In genomic region chr17:1744551-1745512, GRCh38 we compare ENCODE assay signal across 23 cellular contexts. TPM values are rescaled to one million over a fixed set of nuclear protein-coding genes. Genes with fewer than 3 reads are reported as not detected.
DNase-seq lines count a peak whose midpoint lies in the region; ATAC-seq and TF ChIP-seq lines count a peak whose summit lies in the region.
"Had no signal": no experiment of that assay in that cellular context is flagged by ENCODE, and none has a peak within 500 bp of the region (broad histone marks: within the 10 kb centered on the region; RNA-seq: fewer than 3 reads in every experiment).

No MANE protein-coding gene starts in this region.

- DNase-seq in Right ventricle myocardium inferior (ENCODE audit: missing footprints) (no peak), cardiac septum (ENCODE audit: low spot score) (no peak), iPS-NIHi11 (ENCODE audit: low spot score) (peak; percentile 63), ovary (peak in 3 of 5 donors; percentile 37 to 68 (median 52)), upper lobe of left lung (peak in 1 of 2 donors; percentile 30), UCSD-AML1 (lab: John Stamatoyannopoulos, UW; ENCODE audit: unreplicated experiment) (no peak), T-cell (no peak)
- DNase-seq: activated gamma-delta T cell treated with Interleukin-2 at 50 U/mL for 16 hours; activated naive CD8-positive, alpha-beta T cell treated with anti-CD3 and anti-CD28 coated beads, Interleukin-2, amount 10 ng/mL, durations not matched to agents 7 days and 5 days; activated T-cell treated with anti-CD3 and anti-CD28 coated beads, Interleukin-2, amount 50 U/mL, for 48 hours; endodermal cell; head of caudate nucleus; NCI-H1048; NCI-H1694; small intestine; stimulated activated naive CD8-positive, alpha-beta T cell treated with anti-CD3 and anti-CD28 coated beads, Interleukin-15, Interleukin-2, amounts not matched to agents 100 U/mL and 50 U/mL, for 24 hours had no signal

- H3K9me3 ChIP-seq in ovary, result no peaks in the 10 kb centered on the region
- H3K9me3 ChIP-seq in upper lobe of left lung, result no peaks in the 10 kb centered on the region
- H3K9me3 ChIP-seq: thoracic aorta, vagina had no signal

- no peaks in the 10 kb centered on the region for H3K27me3 Mint-ChIP-seq in T-cell
- H3K27me3 Mint-ChIP-seq: activated naive CD8-positive, alpha-beta T cell treated with anti-CD3 and anti-CD28 coated beads, Interleukin-2, amount 10 ng/mL, durations not matched to agents 7 days and 5 days; central memory CD8-positive, alpha-beta T cell had no signal

- H3K36me3 ChIP-seq in ovary (no peaks in the 10 kb centered on the region), upper lobe of left lung (no peaks in the 10 kb centered on the region)
- H3K36me3 ChIP-seq: thoracic aorta, vagina had no signal

- TF ChIP-seq EP300 in ovary (IDR thresholded peaks at IDR 0.05) (no peak), upper lobe of left lung (IDR thresholded peaks at IDR 0.05) (no peak)

- no peaks in the 10 kb centered on the region for H3K4me1 Mint-ChIP-seq in T-cell
- H3K4me1 Mint-ChIP-seq: activated naive CD8-positive, alpha-beta T cell treated with anti-CD3 and anti-CD28 coated beads, Interleukin-2, amount 10 ng/mL, durations not matched to agents 7 days and 5 days; central memory CD8-positive, alpha-beta T cell had no signal

- no peak overlapping the region for H3K4me3 ChIP-seq in ovary
- H3K4me3 ChIP-seq in upper lobe of left lung, result no peak overlapping the region
- H3K4me3 ChIP-seq: thoracic aorta, vagina had no signal

- ATAC-seq in Right ventricle myocardium inferior (peak; percentile 42), upper lobe of left lung (ENCODE audit: low FRiP score in 2 of 2) (peak; percentile 17 to 23), HG03095 (IDR thresholded peaks at IDR 0.05; ENCODE audit: unreplicated experiment) (no peak), T-cell (replicated peaks in 1 of 4) (no peak)
- ATAC-seq: stimulated activated naive CD8-positive, alpha-beta T cell treated with anti-CD3 and anti-CD28 coated beads, Interleukin-15, Interleukin-2, amounts not matched to agents 100 U/mL and 50 U/mL, for 24 hours had no signal

- no peaks in the 10 kb centered on the region for H3K36me3 Mint-ChIP-seq in T-cell
- H3K36me3 Mint-ChIP-seq: activated naive CD8-positive, alpha-beta T cell treated with anti-CD3 and anti-CD28 coated beads, Interleukin-2, amount 10 ng/mL, durations not matched to agents 7 days and 5 days; IgD-negative memory B cell had no signal

- H3K27me3 ChIP-seq in ovary (no peaks in the 10 kb centered on the region), upper lobe of left lung (no peaks in the 10 kb centered on the region)
- H3K27me3 ChIP-seq: vagina had no signal

- TF ChIP-seq CTCF in ovary (IDR thresholded peaks at IDR 0.05) (no peak), upper lobe of left lung (IDR thresholded peaks at IDR 0.05) (no peak)

- H3K4me1 ChIP-seq in ovary (ENCODE audit: insufficient read depth) (peaks cover 10% of the 10 kb centered on the region), upper lobe of left lung (peaks cover 3 to 35% (median 12%) of the 10 kb centered on the region in 4 donors)

- CTCF ChIA-PET in T-cell (lab: Charles Lee), result no interaction called here

- H3K27ac ChIP-seq in ovary (peak overlapping the region; percentile 52 to 57), upper lobe of left lung (peak overlapping the region in 1 of 4 donors; percentile 93)
- H3K27ac ChIP-seq: thoracic aorta, vagina had no signal

- no peak for TF ChIP-seq POLR2A in ovary (IDR thresholded peaks at IDR 0.05)
- no peak for TF ChIP-seq POLR2A in upper lobe of left lung (IDR thresholded peaks at IDR 0.05)

- POLR2A ChIA-PET in T-cell (lab: Charles Lee), result no interaction called here

- no peak overlapping the region for H3K4me3 Mint-ChIP-seq in T-cell
- H3K4me3 Mint-ChIP-seq: activated naive CD8-positive, alpha-beta T cell treated with anti-CD3 and anti-CD28 coated beads, Interleukin-2, amount 10 ng/mL, durations not matched to agents 7 days and 5 days; central memory CD8-positive, alpha-beta T cell; endodermal cell; IgD-negative memory B cell; T-helper 1 cell treated with Interleukin-12 subunit alpha and Interleukin-12 subunit beta and Interleukin-4 antibody, amounts not matched to agents 30 μg/mL and 1 μg/mL, for 36 hours had no signal

- no peaks in the 10 kb centered on the region for H3K9me3 Mint-ChIP-seq in T-cell
- H3K9me3 Mint-ChIP-seq: activated naive CD8-positive, alpha-beta T cell treated with anti-CD3 and anti-CD28 coated beads, Interleukin-2, amount 10 ng/mL, durations not matched to agents 7 days and 5 days; central memory CD8-positive, alpha-beta T cell; IgD-negative memory B cell; T-helper 1 cell treated with Interleukin-12 subunit alpha and Interleukin-12 subunit beta and Interleukin-4 antibody, amounts not matched to agents 30 μg/mL and 1 μg/mL, for 36 hours had no signal

- 46 to 57% (median 53%) methylated on average over 29 of the region's 29 CpGs for WGBS in ovary, 3 donors
- 75 to 89% methylated on average over 12 to 18 of the region's 29 CpGs for WGBS in upper lobe of left lung, 2 donors

- intact Hi-C loops in Right ventricle myocardium inferior (cut with DNase I) (no loop called here), cardiac septum (cut with DNase I) (no loop called here), ovary (cut with DNase I) (no loop called here)

- no peak overlapping the region for H3K27ac Mint-ChIP-seq in T-cell
- H3K27ac Mint-ChIP-seq: activated naive CD8-positive, alpha-beta T cell treated with anti-CD3 and anti-CD28 coated beads, Interleukin-2, amount 10 ng/mL, durations not matched to agents 7 days and 5 days; endodermal cell; T-helper 1 cell treated with Interleukin-12 subunit alpha and Interleukin-12 subunit beta and Interleukin-4 antibody, amounts not matched to agents 30 μg/mL and 1 μg/mL, for 36 hours had no signal

RNA-seq across cellular contexts. Expression of gene SERPINF2, which starts 2.2 kb away (rescaled TPM):
- 0.73 TPM for total RNA-seq in Right ventricle myocardium inferior
- total RNA-seq in cardiac septum, result 1.2 TPM
- 10 to 100 TPM in 3 of 7 donors, 1 to 10 TPM in 4; 2.6 to 45.2 (median 4.5) TPM for total RNA-seq in ovary
- polyA plus RNA-seq in ovary, result 1 to 10 TPM; 1.7 to 9.4 TPM
- total RNA-seq in upper lobe of left lung, result 10 to 100 TPM in 5 of 6 donors, 1 to 10 TPM in 1; 4.6 to 48.2 (median 24.6) TPM
- 1 to 10 TPM in 4 of 5 donors, under 1 TPM in 1; 0.86 to 2.9 (median 1.4) TPM for total RNA-seq in T-cell
- total RNA-seq: NCI-H460 had no signal

RNA-seq across cellular contexts. Expression of gene SERPINF1, which starts 17.0 kb away (rescaled TPM):
- total RNA-seq in Right ventricle myocardium inferior, result 198 TPM
- total RNA-seq in cardiac septum, result 163 TPM
- 100 to 1,000 TPM; 342 to 965 (median 417) TPM for total RNA-seq in ovary
- polyA plus RNA-seq in ovary, result 100 to 1,000 TPM; 439 to 670 TPM
- 100 to 1,000 TPM in 4 of 6 donors, 10 to 100 TPM in 2; 69.8 to 235 (median 114) TPM for total RNA-seq in upper lobe of left lung
- 1 to 10 TPM in 4 of 5 donors, under 1 TPM in 1; 0.68 to 8.9 (median 4.4) TPM for total RNA-seq in T-cell
- total RNA-seq: NCI-H460 had no signal

RNA-seq across cellular contexts. Expression of gene WDR81, which starts 20.3 kb away (rescaled TPM):
- 10.4 TPM for total RNA-seq in Right ventricle myocardium inferior
- total RNA-seq in cardiac septum, result 7.2 TPM
- total RNA-seq in ovary, result 10 to 100 TPM; 26.7 to 59.4 (median 36.2) TPM
- 10 to 100 TPM in 1 of 2 donors, 1 to 10 TPM in 1; 1.3 to 41.0 TPM for polyA plus RNA-seq in ovary
- 100 to 1,000 TPM in 2 of 6 donors, 10 to 100 TPM in 4; 47.4 to 162 (median 60.8) TPM for total RNA-seq in upper lobe of left lung
- total RNA-seq in T-cell, result 10 to 100 TPM; 41.4 to 76.0 (median 63.1) TPM

RNA-seq across cellular contexts. Expression of gene TLCD2, which starts 34.7 kb away (rescaled TPM):
- total RNA-seq in Right ventricle myocardium inferior (2.4 TPM), cardiac septum (2.6 TPM), ovary (1 to 10 TPM; 1.5 to 9.1 (median 5.6) TPM), upper lobe of left lung (10 to 100 TPM; 11.3 to 24.7 (median 14.9) TPM), T-cell (under 1 TPM; 0.25 to 0.82 (median 0.59) TPM)
- 1 to 10 TPM; 2.0 to 5.7 TPM for polyA plus RNA-seq in ovary
- polyA plus RNA-seq: IgD-negative memory B cell had no signal

Comparison
In these comparisons a context has a peak if more than half of its experiments do, and no peak if none do; other contexts are left out.
1. ATAC-seq: peak in Right ventricle myocardium inferior (single experiment) and upper lobe of left lung (2 of 2); none in HG03095 (single experiment) and T-cell (0 of 4).
2. DNase-seq: peak in iPS-NIHi11 (single experiment) and ovary (3 of 5); none in Right ventricle myocardium inferior (single experiment), cardiac septum (single experiment), UCSD-AML1 (single experiment) and T-cell (0 of 34).
3. RNA of gene SERPINF1, which starts 17.0 kb away (total RNA-seq): 342 to 965 TPM in ovary, 198 TPM in Right ventricle myocardium inferior (single experiment), 163 TPM in cardiac septum (single experiment) and 69.8 to 235 TPM in upper lobe of left lung; 0.68 to 8.9 TPM in T-cell; every median in the first group is over 4 times any median in the second.